ENCODE assay signal across 32 cellular contexts in the genomic region with DNA sequence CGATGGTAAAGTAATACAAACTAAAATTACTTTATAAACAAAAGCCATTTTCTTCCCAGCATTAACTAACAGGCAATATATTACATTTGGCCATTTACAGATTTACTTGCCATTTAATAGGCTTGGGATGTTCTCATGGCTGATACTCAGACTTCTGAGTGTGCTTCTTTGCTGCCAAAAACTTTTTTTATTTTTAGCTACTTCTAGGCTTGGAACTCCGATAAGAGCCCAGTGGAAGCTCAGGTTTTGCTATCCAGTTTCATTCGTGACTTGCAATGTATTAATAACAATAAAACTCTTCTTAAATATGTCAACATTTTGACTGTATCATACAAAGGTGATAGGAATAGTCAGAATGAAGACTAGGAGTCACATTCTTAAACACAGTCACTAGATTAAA.
"Had no signal": no experiment of that assay in that cellular context is flagged by ENCODE, and none has a peak within 500 bp of the region (broad histone marks: within the 10 kb centered on the region; RNA-seq: fewer than 3 reads in every experiment).

No MANE protein-coding gene starts in this region.

- H3K4me3 Mint-ChIP-seq: activated CD4-positive, alpha-beta memory T cell treated with anti-CD3 and anti-CD28 coated beads for 36 hours; activated CD4-positive, alpha-beta T cell treated with anti-CD3 and anti-CD28 coated beads for 36 hours; activated CD4-positive, alpha-beta T cell treated with anti-CD3 and anti-CD28 coated beads, Interleukin-2, amount 10 ng/mL, durations not matched to agents 24 days and 14 days; activated CD8-positive, alpha-beta memory T cell treated with anti-CD3 and anti-CD28 coated beads, Interleukin-2, amount 10 ng/mL, durations not matched to agents 7 days and 5 days; activated CD8-positive, alpha-beta T cell treated with anti-CD3 and anti-CD28 coated beads, Interleukin-2, amount 10 ng/mL, durations not matched to agents 7 days and 5 days; activated naive CD4-positive, alpha-beta T cell treated with anti-CD3 and anti-CD28 coated beads, Interleukin-2, amount 10 ng/mL, durations not matched to agents 7 days and 5 days; activated naive CD8-positive, alpha-beta T cell treated with anti-CD3 and anti-CD28 coated beads, Interleukin-2, amount 10 ng/mL, durations not matched to agents 7 days and 5 days; activated T-helper 1 cell treated with anti-CD3 and anti-CD28 coated beads, Interleukin-12 subunit alpha, Interleukin-12 subunit beta, Interleukin-2, Interleukin-4 antibody, amounts not matched to agents 30 ng/mL and 10 ng/mL and 1 ng/mL, durations not matched to agents 14 hours and 24 hours and 36 hours; brain; central memory CD8-positive, alpha-beta T cell; dendritic cell treated with granulocyte-macrophage colony-stimulating factor and Interleukin-4, amounts not matched to agents 40 ng/mL and 50 ng/mL, for 4 days; endodermal cell had no signal

- H3K4me1 Mint-ChIP-seq: activated CD4-positive, alpha-beta T cell treated with anti-CD3 and anti-CD28 coated beads for 36 hours; activated CD4-positive, alpha-beta T cell treated with anti-CD3 and anti-CD28 coated beads, Interleukin-2, amount 10 ng/mL, durations not matched to agents 24 days and 14 days; activated CD8-positive, alpha-beta memory T cell treated with anti-CD3 and anti-CD28 coated beads, Interleukin-2, amount 10 ng/mL, durations not matched to agents 7 days and 5 days; activated naive CD4-positive, alpha-beta T cell treated with anti-CD3 and anti-CD28 coated beads, Interleukin-2, amount 10 ng/mL, durations not matched to agents 7 days and 5 days; activated naive CD8-positive, alpha-beta T cell treated with anti-CD3 and anti-CD28 coated beads, Interleukin-2, amount 10 ng/mL, durations not matched to agents 7 days and 5 days; central memory CD8-positive, alpha-beta T cell had no signal

- H3K9me3 Mint-ChIP-seq: activated CD4-positive, alpha-beta memory T cell treated with anti-CD3 and anti-CD28 coated beads for 36 hours; activated CD4-positive, alpha-beta T cell treated with anti-CD3 and anti-CD28 coated beads, Interleukin-2, amount 10 ng/mL, durations not matched to agents 24 days and 14 days; activated naive CD4-positive, alpha-beta T cell treated with anti-CD3 and anti-CD28 coated beads, Interleukin-2, amount 10 ng/mL, durations not matched to agents 7 days and 5 days; activated naive CD4-positive, alpha-beta T cell treated with anti-CD3 and anti-CD28 coated beads, Interleukin-2, amount 50 U/mL, for 72 hours; activated naive CD8-positive, alpha-beta T cell treated with anti-CD3 and anti-CD28 coated beads, Interleukin-2, amount 10 ng/mL, durations not matched to agents 7 days and 5 days; activated T-helper 1 cell treated with anti-CD3 and anti-CD28 coated beads, Interleukin-12 subunit alpha, Interleukin-12 subunit beta, Interleukin-2, Interleukin-4 antibody, amounts not matched to agents 30 ng/mL and 10 ng/mL and 1 ng/mL, durations not matched to agents 14 hours and 24 hours and 36 hours; activated T-helper 2 cell treated with anti-CD3 and anti-CD28 coated beads, Interferon-gamma antibody, Interleukin-2, Interleukin-4, amounts not matched to agents 10 μg/mL and 5 μg/mL and 100 μg/mL, durations not matched to agents 14 hours and 24 hours and 36 hours; brain; central memory CD8-positive, alpha-beta T cell; dendritic cell treated with granulocyte-macrophage colony-stimulating factor and Interleukin-4, amounts not matched to agents 40 ng/mL and 50 ng/mL, for 4 days; endodermal cell had no signal

- H3K27me3 ChIP-seq: ascending aorta, breast epithelium, cardiac muscle cell, dorsolateral prefrontal cortex, esophagus muscularis mucosa had no signal

- H3K4me1 ChIP-seq: ascending aorta, breast epithelium, esophagus muscularis mucosa had no signal

- H3K27ac ChIP-seq: ascending aorta, breast epithelium, cardiac muscle cell, coronary artery, dorsolateral prefrontal cortex, esophagus muscularis mucosa had no signal

- H3K27me3 Mint-ChIP-seq: activated CD4-positive, alpha-beta memory T cell treated with anti-CD3 and anti-CD28 coated beads for 36 hours; activated CD4-positive, alpha-beta T cell treated with anti-CD3 and anti-CD28 coated beads for 36 hours; activated CD4-positive, alpha-beta T cell treated with anti-CD3 and anti-CD28 coated beads, Interleukin-2, amount 10 ng/mL, durations not matched to agents 24 days and 14 days; activated CD8-positive, alpha-beta memory T cell treated with anti-CD3 and anti-CD28 coated beads, Interleukin-2, amount 10 ng/mL, durations not matched to agents 7 days and 5 days; activated naive CD4-positive, alpha-beta T cell treated with anti-CD3 and anti-CD28 coated beads, Interleukin-2, amount 10 ng/mL, durations not matched to agents 7 days and 5 days; activated naive CD8-positive, alpha-beta T cell treated with anti-CD3 and anti-CD28 coated beads, Interleukin-2, amount 10 ng/mL, durations not matched to agents 7 days and 5 days; brain; central memory CD8-positive, alpha-beta T cell; dendritic cell treated with granulocyte-macrophage colony-stimulating factor and Interleukin-4, amounts not matched to agents 40 ng/mL and 50 ng/mL, for 4 days had no signal

- DNase-seq: activated CD4-positive, alpha-beta memory T cell treated with anti-CD3 and anti-CD28 coated beads for 36 hours; activated CD4-positive, alpha-beta T cell treated with anti-CD3 and anti-CD28 coated beads for 36 hours; activated CD4-positive, alpha-beta T cell treated with anti-CD3 and anti-CD28 coated beads, Interleukin-2, amount 10 ng/mL, durations not matched to agents 24 days and 14 days; activated CD4-positive, CD25-positive, alpha-beta regulatory T cell; activated CD4-positive, CD25-positive, alpha-beta regulatory T cell treated with anti-CD3 and anti-CD28 coated beads, Interleukin-2, amount 50 U/mL, for 72 hours; activated CD8-positive, alpha-beta memory T cell treated with anti-CD3 and anti-CD28 coated beads, Interleukin-2, amount 10 ng/mL, durations not matched to agents 7 days and 5 days; activated CD8-positive, alpha-beta memory T cell treated with anti-CD3 and anti-CD28 coated beads, Interleukin-2, amount 50 U/mL, for 4 hours; activated CD8-positive, alpha-beta T cell treated with anti-CD3 and anti-CD28 coated beads, Interleukin-2, amount 10 ng/mL, durations not matched to agents 7 days and 5 days; activated gamma-delta T cell; activated naive CD4-positive, alpha-beta T cell; activated naive CD4-positive, alpha-beta T cell treated with anti-CD3 and anti-CD28 coated beads, Interleukin-2, amount 10 ng/mL, durations not matched to agents 7 days and 5 days; activated naive CD8-positive, alpha-beta T cell treated with anti-CD3 and anti-CD28 coated beads, Interleukin-2, amount 10 ng/mL, durations not matched to agents 7 days and 5 days; activated T-cell treated with anti-CD3 and anti-CD28 coated beads, Interleukin-2, amount 50 U/mL, for 1 hour; activated T-cell treated with anti-CD3 and anti-CD28 coated beads, Interleukin-2, amount 50 U/mL, for 48 hours; dorsolateral prefrontal cortex; effector memory CD4-positive, alpha-beta T cell; endodermal cell; erythroblast; foreskin melanocyte; head of caudate nucleus; T-helper 2 cell had no signal

- ATAC-seq: activated CD4-positive, alpha-beta T cell treated with anti-CD3 and anti-CD28 coated beads for 36 hours; activated CD8-positive, alpha-beta memory T cell treated with anti-CD3 and anti-CD28 coated beads, Interleukin-2, amount 10 ng/mL, durations not matched to agents 7 days and 5 days; activated CD8-positive, alpha-beta T cell treated with anti-CD3 and anti-CD28 coated beads, Interleukin-2, amount 10 ng/mL, durations not matched to agents 7 days and 5 days; activated naive CD4-positive, alpha-beta T cell treated with anti-CD3 and anti-CD28 coated beads, Interleukin-2, amount 50 U/mL, for 72 hours had no signal

- H3K36me3 ChIP-seq: ascending aorta, breast epithelium had no signal

- H3K4me3 ChIP-seq: ascending aorta, breast epithelium, cardiac muscle cell, coronary artery, dorsolateral prefrontal cortex, esophagus muscularis mucosa had no signal

- H3K27ac Mint-ChIP-seq: activated CD4-positive, alpha-beta memory T cell treated with anti-CD3 and anti-CD28 coated beads for 36 hours; activated CD4-positive, alpha-beta T cell treated with anti-CD3 and anti-CD28 coated beads for 36 hours; activated CD4-positive, alpha-beta T cell treated with anti-CD3 and anti-CD28 coated beads, Interleukin-2, amount 10 ng/mL, durations not matched to agents 24 days and 14 days; activated CD8-positive, alpha-beta memory T cell treated with anti-CD3 and anti-CD28 coated beads, Interleukin-2, amount 10 ng/mL, durations not matched to agents 7 days and 5 days; activated CD8-positive, alpha-beta T cell treated with anti-CD3 and anti-CD28 coated beads, Interleukin-2, amount 10 ng/mL, durations not matched to agents 7 days and 5 days; activated naive CD4-positive, alpha-beta T cell treated with anti-CD3 and anti-CD28 coated beads, Interleukin-2, amount 10 ng/mL, durations not matched to agents 7 days and 5 days; activated naive CD4-positive, alpha-beta T cell treated with anti-CD3 and anti-CD28 coated beads, Interleukin-2, amount 50 U/mL, for 72 hours; activated naive CD8-positive, alpha-beta T cell treated with anti-CD3 and anti-CD28 coated beads, Interleukin-2, amount 10 ng/mL, durations not matched to agents 7 days and 5 days; activated T-helper 1 cell treated with anti-CD3 and anti-CD28 coated beads, Interleukin-12 subunit alpha, Interleukin-12 subunit beta, Interleukin-2, Interleukin-4 antibody, amounts not matched to agents 30 ng/mL and 10 ng/mL and 1 ng/mL, durations not matched to agents 14 hours and 24 hours and 36 hours; activated T-helper 2 cell treated with anti-CD3 and anti-CD28 coated beads, Interferon-gamma antibody, Interleukin-2, Interleukin-4, amounts not matched to agents 10 μg/mL and 5 μg/mL and 100 μg/mL, durations not matched to agents 14 hours and 24 hours and 36 hours; brain; dendritic cell treated with granulocyte-macrophage colony-stimulating factor and Interleukin-4, amounts not matched to agents 40 ng/mL and 50 ng/mL, for 4 days; endodermal cell had no signal

- H3K9me3 ChIP-seq: ascending aorta, breast epithelium, esophagus muscularis mucosa had no signal
